In genomic region chr3:100717637-100718487, GRCh38 we compare ENCODE assay signal across 17 cellular contexts.
"Had no signal": no experiment of that assay in that cellular context is flagged by ENCODE, and none has a peak within 500 bp of the region (broad histone marks: within the 10 kb centered on the region; RNA-seq: fewer than 3 reads in every experiment).

No MANE protein-coding gene starts in this region.

- H3K27me3 Mint-ChIP-seq: naive B cell had no signal

- H3K27ac ChIP-seq: gastroesophageal sphincter, prostate gland, sigmoid colon, suprapubic skin had no signal

- H3K9me3 ChIP-seq: gastroesophageal sphincter, prostate gland, sigmoid colon, suprapubic skin, upper lobe of left lung had no signal

- ATAC-seq: gastroesophageal sphincter; stimulated activated naive CD8-positive, alpha-beta T cell treated with anti-CD3 and anti-CD28 coated beads, Interleukin-15, Interleukin-2, amounts not matched to agents 100 U/mL and 50 U/mL, for 24 hours had no signal

- H3K4me1 ChIP-seq: prostate gland had no signal

- H3K36me3 ChIP-seq: prostate gland had no signal

- H3K27me3 ChIP-seq: gastroesophageal sphincter, sigmoid colon, suprapubic skin, upper lobe of left lung had no signal

- H3K4me3 ChIP-seq: gastroesophageal sphincter, lung, prostate gland, sigmoid colon, suprapubic skin, upper lobe of left lung had no signal

- DNase-seq: activated CD4-positive, alpha-beta T cell treated with anti-CD3 and anti-CD28 coated beads for 1 hour; activated CD4-positive, alpha-beta T cell treated with anti-CD3 and anti-CD28 coated beads, Interleukin-2, amount 50 U/mL, for 48 hours; activated naive CD4-positive, alpha-beta T cell; caudate nucleus; effector memory CD4-positive, alpha-beta T cell; midbrain; naive B cell; occipital lobe; sigmoid colon; stimulated activated CD4-positive, alpha-beta T cell treated with anti-CD3 and anti-CD28 coated beads, Interleukin-2, amount 100 ng/mL, for 48 hours; stimulated activated naive CD8-positive, alpha-beta T cell treated with anti-CD3 and anti-CD28 coated beads, Interleukin-15, Interleukin-2, amounts not matched to agents 100 U/mL and 50 U/mL, for 24 hours; T-helper 9 cell; upper lobe of left lung had no signal

- H3K4me3 Mint-ChIP-seq: naive B cell had no signal
